In the genomic region with DNA sequence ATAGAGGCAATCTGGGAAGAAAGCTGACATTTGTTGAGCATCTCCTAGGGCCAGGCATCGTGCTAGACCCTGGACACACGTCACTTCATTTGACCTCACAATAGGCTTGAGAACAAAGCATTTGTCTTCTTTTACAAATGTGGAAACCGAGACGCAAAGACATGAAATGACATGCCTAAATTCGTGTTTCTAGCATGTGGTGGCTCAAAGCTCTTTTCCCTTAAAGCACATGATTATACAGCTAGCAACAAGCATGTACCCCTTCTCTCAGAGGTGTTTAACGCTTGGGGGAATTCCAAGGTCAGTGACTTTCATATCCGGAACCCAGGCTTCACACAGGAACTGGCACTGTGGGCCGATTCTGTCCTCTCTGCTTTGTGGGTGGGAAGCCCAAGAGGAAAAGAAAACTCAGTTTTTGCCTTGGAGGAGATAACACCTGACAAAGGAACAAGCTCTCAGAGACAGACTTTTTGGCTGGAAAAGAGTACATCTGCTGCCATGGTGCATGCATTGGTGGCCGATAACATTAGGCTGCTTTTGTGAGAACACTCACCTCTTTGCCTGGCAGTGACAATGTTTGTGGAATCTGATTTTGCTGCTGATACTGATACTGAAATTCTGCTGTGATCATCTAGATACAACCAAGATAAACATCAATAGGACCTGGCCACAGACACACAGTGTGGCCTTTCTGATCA, we compare ENCODE assay signal across 8 cellular contexts. TPM values are rescaled to one million over a fixed set of nuclear protein-coding genes. Genes with fewer than 3 reads are reported as not detected.
DNase-seq lines count a peak whose midpoint lies in the region; ATAC-seq, FAIRE-seq and TF ChIP-seq lines count a peak whose summit lies in the region.

No MANE protein-coding gene starts in this region.

- no peak overlapping the region for H3K4me3 ChIP-seq in mucosa of descending colon

- ATAC-seq in HG02623 (IDR thresholded peaks at IDR 0.05; ENCODE audit: unreplicated experiment) (peak; percentile 63), mucosa of descending colon (peak; percentile 51), left ventricle myocardium superior (no peak)

- H3K4me1 ChIP-seq in mucosa of descending colon (ENCODE audit: low read depth) = no peaks in the 10 kb centered on the region

- TF ChIP-seq CTCF in mucosa of descending colon (IDR thresholded peaks at IDR 0.05) = no peak

- DNase-seq in GM12892 (ENCODE audit: insufficient read length) (peak; percentile 31), mucosa of descending colon (no peak), NCI-H2227 treated with DMSO at 0.1 percent for 48 hours (lab: John Stamatoyannopoulos, UW) (no peak), left ventricle myocardium superior (no peak), NCI-H1930 (lab: John Stamatoyannopoulos, UW) (no peak), NCI-H1092 (lab: John Stamatoyannopoulos, UW) (no peak)
- DNase-seq in activated CD4-positive, alpha-beta T cell treated with anti-CD3 and anti-CD28 coated beads for 4 hours = peak; percentile 70 to 76

- peak; percentile 81 for FAIRE-seq in GM12892 (lab: Jason Lieb, UNC)

- peaks cover 19% of the 10 kb centered on the region for H3K9me3 ChIP-seq in mucosa of descending colon

- TF ChIP-seq POLR2A in GM12892 (IDR thresholded peaks at IDR 0.05; ENCODE audit: low read depth, low read length) = no peak

- H3K36me3 ChIP-seq in mucosa of descending colon (ENCODE audit: low read depth) = no peaks in the 10 kb centered on the region

- intact Hi-C loops in mucosa of descending colon (cut with DNase I, micrococcal nuclease) = loop anchor here (5.0 kb wide), 2 partner anchors 313 to 318 kb away; no protein-coding TSS in a partner anchor
- intact Hi-C loops in left ventricle myocardium superior (cut with micrococcal nuclease) = loop anchor here (5.0 kb wide), 1 partner anchor 313 kb away; no protein-coding TSS in a partner anchor

RNA-seq across cellular contexts. Expression of gene CD2, which starts 15.4 kb away (rescaled TPM):
- not detected for polyA plus RNA-seq in GM12892 (2012; ENCODE audit: missing spikeins)
- total RNA-seq in mucosa of descending colon (1 to 10 TPM; 4.1 to 7.7 (median 5.4) TPM), left ventricle myocardium superior (1.7 TPM)

Comparison
In these comparisons a context has a peak if more than half of its experiments do, and no peak if none do; other contexts are left out.
1. DNase-seq: peak in GM12892 (single experiment) and activated CD4-positive, alpha-beta T cell treated with anti-CD3 and anti-CD28 coated beads for 4 hours (2 of 2); none in mucosa of descending colon (0 of 3), NCI-H2227 treated with DMSO at 0.1 percent for 48 hours (single experiment), left ventricle myocardium superior (single experiment), NCI-H1930 (0 of 2) and NCI-H1092 (single experiment).